ENCODE assay signal across 8 cellular contexts in the genomic region with DNA sequence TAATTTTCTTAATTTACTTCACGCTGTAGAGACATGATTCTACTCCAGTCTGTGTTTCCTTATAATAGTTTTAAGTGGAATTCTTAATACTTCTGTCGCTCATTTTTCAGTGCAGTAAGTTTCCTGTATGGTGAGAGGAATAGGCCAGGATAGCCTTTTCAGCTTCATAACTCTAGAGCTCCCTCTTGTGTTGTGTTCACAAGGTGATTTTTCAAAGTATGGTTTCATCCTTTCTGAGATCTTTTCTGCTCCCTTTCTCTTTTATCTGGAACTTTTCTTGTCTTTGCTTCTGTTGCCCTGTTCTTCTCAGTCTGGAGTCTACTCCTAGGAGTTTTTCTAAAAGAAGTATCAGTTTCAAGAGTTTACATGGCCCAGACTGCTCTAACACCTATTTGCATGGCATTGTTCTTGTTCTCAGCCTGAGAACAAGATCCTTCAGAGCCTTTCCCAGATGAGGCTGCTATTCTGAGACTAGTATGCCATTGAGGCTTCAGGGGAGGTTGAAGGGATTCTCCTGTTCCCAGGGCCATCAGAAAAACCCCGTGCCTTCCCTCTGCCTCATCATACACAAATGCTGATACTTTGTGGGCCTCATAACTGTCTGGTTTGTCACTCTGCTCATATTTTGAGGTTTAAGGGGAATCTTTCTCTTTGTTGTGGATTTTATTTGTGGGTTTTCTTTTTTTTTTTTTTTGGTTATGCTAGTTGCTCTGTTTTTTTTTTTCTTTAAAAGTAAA. TPM values are rescaled to one million over a fixed set of nuclear protein-coding genes. Genes with fewer than 3 reads are reported as not detected.
DNase-seq lines count a peak whose midpoint lies in the region; ATAC-seq and TF ChIP-seq lines count a peak whose summit lies in the region.

No MANE protein-coding gene starts in this region.

- peaks cover 0 to 2% of the 10 kb centered on the region in 2 donors for H3K9me3 Mint-ChIP-seq in activated T-cell treated with anti-CD3 and anti-CD28 coated beads, Interleukin-2, amount 50 U/mL, for 72 hours
- H3K9me3 Mint-ChIP-seq in activated T-cell treated with anti-CD3 and anti-CD28 coated beads, Interleukin-2, amount 50 U/mL, for 24 hours = no peaks in the 10 kb centered on the region
- no peaks in the 10 kb centered on the region for H3K9me3 Mint-ChIP-seq in endothelial cell (ENCODE audit: unreplicated experiment)

- H3K9ac ChIP-seq in mucosa of stomach (ENCODE audit: low read length) = peak overlapping the region; percentile 40

- ATAC-seq in activated T-cell treated with anti-CD3 and anti-CD28 coated beads, Interleukin-2, amount 50 U/mL, for 72 hours (replicated peaks in 1 of 2) = peak; percentile 41 to 45
- ATAC-seq in HG03175 (IDR thresholded peaks at IDR 0.05; ENCODE audit: unreplicated experiment) (peak; percentile 58), GM21737 (IDR thresholded peaks at IDR 0.05; ENCODE audit: unreplicated experiment) (no peak)

- H3K9me3 ChIP-seq in mucosa of stomach (ENCODE audit: control insufficient read depth, low read length) = no peaks in the 10 kb centered on the region

- H3K27me3 Mint-ChIP-seq in activated T-cell treated with anti-CD3 and anti-CD28 coated beads, Interleukin-2, amount 50 U/mL, for 72 hours (ENCODE audit: low read depth) = no peaks in the 10 kb centered on the region
- no peaks in the 10 kb centered on the region for H3K27me3 Mint-ChIP-seq in activated T-cell treated with anti-CD3 and anti-CD28 coated beads, Interleukin-2, amount 50 U/mL, for 24 hours
- H3K27me3 Mint-ChIP-seq in endothelial cell (ENCODE audit: unreplicated experiment) = no peaks in the 10 kb centered on the region

- peaks cover 16% of the 10 kb centered on the region for H3K4me1 Mint-ChIP-seq in activated T-cell treated with anti-CD3 and anti-CD28 coated beads, Interleukin-2, amount 50 U/mL, for 72 hours (ENCODE audit: low read depth)
- peaks cover 15% of the 10 kb centered on the region for H3K4me1 Mint-ChIP-seq in activated T-cell treated with anti-CD3 and anti-CD28 coated beads, Interleukin-2, amount 50 U/mL, for 24 hours (ENCODE audit: low read depth)
- peaks cover 6% of the 10 kb centered on the region for H3K4me1 Mint-ChIP-seq in endothelial cell (ENCODE audit: unreplicated experiment)

- no peak overlapping the region for H3K4me3 Mint-ChIP-seq in activated T-cell treated with anti-CD3 and anti-CD28 coated beads, Interleukin-2, amount 50 U/mL, for 72 hours
- no peak overlapping the region for H3K4me3 Mint-ChIP-seq in activated T-cell treated with anti-CD3 and anti-CD28 coated beads, Interleukin-2, amount 50 U/mL, for 24 hours
- H3K4me3 Mint-ChIP-seq in endothelial cell (ENCODE audit: unreplicated experiment) = no peak overlapping the region

- DNase-seq in activated T-cell treated with anti-CD3 and anti-CD28 coated beads, Interleukin-2, amount 50 U/mL, for 72 hours = no peak
- DNase-seq in activated T-cell treated with anti-CD3 and anti-CD28 coated beads, Interleukin-2, amount 50 U/mL, for 24 hours = no peak
- DNase-seq in RKO (ENCODE audit: low spot score) = peak; percentile 77
- DNase-seq in endothelial cell (ENCODE audit: low spot score) = no peak
- no peak for DNase-seq in middle frontal gyrus (ENCODE audit: extremely low spot score, low spot score)

- H3K36me3 Mint-ChIP-seq in activated T-cell treated with anti-CD3 and anti-CD28 coated beads, Interleukin-2, amount 50 U/mL, for 72 hours (ENCODE audit: insufficient read depth in 2 of 2) = peaks cover 4 to 12% of the 10 kb centered on the region in 2 donors
- H3K36me3 Mint-ChIP-seq in activated T-cell treated with anti-CD3 and anti-CD28 coated beads, Interleukin-2, amount 50 U/mL, for 24 hours (ENCODE audit: low read depth) = peaks cover 21% of the 10 kb centered on the region
- H3K36me3 Mint-ChIP-seq in endothelial cell (ENCODE audit: low read depth, unreplicated experiment) = peaks cover 6% of the 10 kb centered on the region

- H3K4me3 ChIP-seq in mucosa of stomach (ENCODE audit: low read length) = no peak overlapping the region

- no peaks in the 10 kb centered on the region for H3K36me3 ChIP-seq in mucosa of stomach (ENCODE audit: control insufficient read depth, insufficient read depth, low read length)

- no peaks in the 10 kb centered on the region for H3K27me3 ChIP-seq in mucosa of stomach (ENCODE audit: control insufficient read depth, insufficient read depth, low read length)

- peak; percentile 56 for TF ChIP-seq CTCF in endothelial cell (IDR thresholded peaks at IDR 0.05; ENCODE audit: unreplicated experiment)

- H3K4me1 ChIP-seq in mucosa of stomach (ENCODE audit: control insufficient read depth, insufficient read depth, low read length) = peaks cover 4% of the 10 kb centered on the region

- no peak overlapping the region for H3K27ac Mint-ChIP-seq in activated T-cell treated with anti-CD3 and anti-CD28 coated beads, Interleukin-2, amount 50 U/mL, for 72 hours
- H3K27ac Mint-ChIP-seq in activated T-cell treated with anti-CD3 and anti-CD28 coated beads, Interleukin-2, amount 50 U/mL, for 24 hours = no peak overlapping the region
- H3K27ac Mint-ChIP-seq in endothelial cell (ENCODE audit: unreplicated experiment) = peak overlapping the region; percentile 81

RNA-seq across cellular contexts. Expression of gene NET1, which starts 21.8 kb away (rescaled TPM):
- total RNA-seq in activated T-cell treated with anti-CD3 and anti-CD28 coated beads, Interleukin-2, amount 50 U/mL, for 72 hours = 10 to 100 TPM; 22.2 to 37.5 TPM
- 57.7 TPM for total RNA-seq in endothelial cell (ENCODE audit: unreplicated experiment)

RNA-seq across cellular contexts. Expression of gene TUBAL3, which starts 29.6 kb away (rescaled TPM):
- not detected for total RNA-seq in activated T-cell treated with anti-CD3 and anti-CD28 coated beads, Interleukin-2, amount 50 U/mL, for 72 hours
- not detected for total RNA-seq in endothelial cell (ENCODE audit: unreplicated experiment)
